1 cellular context compared by ENCODE assay signal in the genomic region with DNA sequence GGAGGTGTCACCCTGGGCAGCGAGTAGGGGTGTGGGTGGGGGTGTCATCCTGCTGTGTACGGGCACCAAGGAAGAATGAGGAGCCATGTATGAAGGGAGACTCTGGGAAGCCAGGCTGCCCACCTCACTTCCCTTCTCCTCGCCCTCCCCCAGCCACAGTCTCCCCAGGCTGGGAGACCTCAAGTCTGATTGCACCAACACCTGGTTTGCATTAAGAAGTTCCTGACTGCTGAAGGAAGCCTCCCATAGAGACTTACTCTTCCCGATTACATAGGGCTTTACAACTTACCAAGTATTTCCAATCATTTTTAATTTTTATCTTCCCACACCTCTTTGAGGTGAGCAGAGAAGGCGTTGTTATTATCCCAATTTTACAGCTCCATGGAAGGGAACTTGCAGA.
TF ChIP-seq lines count a peak whose summit lies in the region.

No MANE protein-coding gene starts in this region.

TF ChIP-seq in SK-N-SH, 30 proteins besides CTCF, POLR2A, EP300 and RAD21 (continued from another document):
- TF ChIP-seq, protein P1, sequence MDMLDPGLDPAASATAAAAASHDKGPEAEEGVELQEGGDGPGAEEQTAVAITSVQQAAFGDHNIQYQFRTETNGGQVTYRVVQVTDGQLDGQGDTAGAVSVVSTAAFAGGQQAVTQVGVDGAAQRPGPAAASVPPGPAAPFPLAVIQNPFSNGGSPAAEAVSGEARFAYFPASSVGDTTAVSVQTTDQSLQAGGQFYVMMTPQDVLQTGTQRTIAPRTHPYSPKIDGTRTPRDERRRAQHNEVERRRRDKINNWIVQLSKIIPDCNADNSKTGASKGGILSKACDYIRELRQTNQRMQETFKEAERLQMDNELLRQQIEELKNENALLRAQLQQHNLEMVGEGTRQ (IDR thresholded peaks at IDR 0.05; ENCODE audit: borderline replicate concordance, low read depth, low read length) = no peak
- TF ChIP-seq MXI1 (IDR thresholded peaks at IDR 0.05; ENCODE audit: low read depth, low read length) = no peak
